1 cellular context compared by ENCODE assay signal in the genomic region with DNA sequence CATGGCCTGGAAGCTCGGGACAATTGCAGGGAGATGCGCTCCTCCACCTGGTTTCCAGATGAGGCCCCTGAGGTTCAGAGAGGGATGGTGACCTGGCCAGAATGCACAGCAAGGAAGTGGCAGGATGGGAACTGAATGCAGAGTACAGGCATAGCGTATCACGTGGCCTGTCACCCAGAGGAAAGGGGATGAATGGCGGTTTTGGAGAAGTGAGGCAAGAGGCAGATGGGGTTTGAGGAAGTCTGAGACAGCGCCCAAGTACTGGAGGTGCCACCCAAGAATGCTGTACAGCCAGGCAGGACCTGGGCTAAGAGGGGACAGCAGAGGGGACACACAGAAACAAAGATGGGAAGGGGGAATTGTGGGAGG.
TF ChIP-seq lines count a peak whose summit lies in the region.

No MANE protein-coding gene starts in this region.

TF ChIP-seq in K562, 482 proteins besides CTCF, POLR2A, EP300 and RAD21:
- TF ChIP-seq, protein P1, sequence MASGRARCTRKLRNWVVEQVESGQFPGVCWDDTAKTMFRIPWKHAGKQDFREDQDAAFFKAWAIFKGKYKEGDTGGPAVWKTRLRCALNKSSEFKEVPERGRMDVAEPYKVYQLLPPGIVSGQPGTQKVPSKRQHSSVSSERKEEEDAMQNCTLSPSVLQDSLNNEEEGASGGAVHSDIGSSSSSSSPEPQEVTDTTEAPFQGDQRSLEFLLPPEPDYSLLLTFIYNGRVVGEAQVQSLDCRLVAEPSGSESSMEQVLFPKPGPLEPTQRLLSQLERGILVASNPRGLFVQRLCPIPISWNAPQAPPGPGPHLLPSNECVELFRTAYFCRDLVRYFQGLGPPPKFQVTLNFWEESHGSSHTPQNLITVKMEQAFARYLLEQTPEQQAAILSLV (tag; IDR thresholded peaks at IDR 0.05): no peak
- TF ChIP-seq NFXL1 (CRISPR knock-in tag; IDR thresholded peaks at IDR 0.05): no peak
- TF ChIP-seq KDM1A (IDR thresholded peaks at IDR 0.05): 0 out of 4 replicates have a peak, but pooled peaks have one; percentile 17 to 37
- TF ChIP-seq, protein P2, sequence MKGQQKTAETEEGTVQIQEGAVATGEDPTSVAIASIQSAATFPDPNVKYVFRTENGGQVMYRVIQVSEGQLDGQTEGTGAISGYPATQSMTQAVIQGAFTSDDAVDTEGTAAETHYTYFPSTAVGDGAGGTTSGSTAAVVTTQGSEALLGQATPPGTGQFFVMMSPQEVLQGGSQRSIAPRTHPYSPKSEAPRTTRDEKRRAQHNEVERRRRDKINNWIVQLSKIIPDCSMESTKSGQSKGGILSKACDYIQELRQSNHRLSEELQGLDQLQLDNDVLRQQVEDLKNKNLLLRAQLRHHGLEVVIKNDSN (CRISPR knock-in tag; IDR thresholded peaks at IDR 0.05): 0 out of 2 replicates have a peak, but pooled peaks have one; percentile 24
- TF ChIP-seq, protein P3, sequence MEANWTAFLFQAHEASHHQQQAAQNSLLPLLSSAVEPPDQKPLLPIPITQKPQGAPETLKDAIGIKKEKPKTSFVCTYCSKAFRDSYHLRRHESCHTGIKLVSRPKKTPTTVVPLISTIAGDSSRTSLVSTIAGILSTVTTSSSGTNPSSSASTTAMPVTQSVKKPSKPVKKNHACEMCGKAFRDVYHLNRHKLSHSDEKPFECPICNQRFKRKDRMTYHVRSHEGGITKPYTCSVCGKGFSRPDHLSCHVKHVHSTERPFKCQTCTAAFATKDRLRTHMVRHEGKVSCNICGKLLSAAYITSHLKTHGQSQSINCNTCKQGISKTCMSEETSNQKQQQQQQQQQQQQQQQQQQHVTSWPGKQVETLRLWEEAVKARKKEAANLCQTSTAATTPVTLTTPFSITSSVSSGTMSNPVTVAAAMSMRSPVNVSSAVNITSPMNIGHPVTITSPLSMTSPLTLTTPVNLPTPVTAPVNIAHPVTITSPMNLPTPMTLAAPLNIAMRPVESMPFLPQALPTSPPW (CRISPR knock-in tag; IDR thresholded peaks at IDR 0.05): no peak
- TF ChIP-seq, protein P4, sequence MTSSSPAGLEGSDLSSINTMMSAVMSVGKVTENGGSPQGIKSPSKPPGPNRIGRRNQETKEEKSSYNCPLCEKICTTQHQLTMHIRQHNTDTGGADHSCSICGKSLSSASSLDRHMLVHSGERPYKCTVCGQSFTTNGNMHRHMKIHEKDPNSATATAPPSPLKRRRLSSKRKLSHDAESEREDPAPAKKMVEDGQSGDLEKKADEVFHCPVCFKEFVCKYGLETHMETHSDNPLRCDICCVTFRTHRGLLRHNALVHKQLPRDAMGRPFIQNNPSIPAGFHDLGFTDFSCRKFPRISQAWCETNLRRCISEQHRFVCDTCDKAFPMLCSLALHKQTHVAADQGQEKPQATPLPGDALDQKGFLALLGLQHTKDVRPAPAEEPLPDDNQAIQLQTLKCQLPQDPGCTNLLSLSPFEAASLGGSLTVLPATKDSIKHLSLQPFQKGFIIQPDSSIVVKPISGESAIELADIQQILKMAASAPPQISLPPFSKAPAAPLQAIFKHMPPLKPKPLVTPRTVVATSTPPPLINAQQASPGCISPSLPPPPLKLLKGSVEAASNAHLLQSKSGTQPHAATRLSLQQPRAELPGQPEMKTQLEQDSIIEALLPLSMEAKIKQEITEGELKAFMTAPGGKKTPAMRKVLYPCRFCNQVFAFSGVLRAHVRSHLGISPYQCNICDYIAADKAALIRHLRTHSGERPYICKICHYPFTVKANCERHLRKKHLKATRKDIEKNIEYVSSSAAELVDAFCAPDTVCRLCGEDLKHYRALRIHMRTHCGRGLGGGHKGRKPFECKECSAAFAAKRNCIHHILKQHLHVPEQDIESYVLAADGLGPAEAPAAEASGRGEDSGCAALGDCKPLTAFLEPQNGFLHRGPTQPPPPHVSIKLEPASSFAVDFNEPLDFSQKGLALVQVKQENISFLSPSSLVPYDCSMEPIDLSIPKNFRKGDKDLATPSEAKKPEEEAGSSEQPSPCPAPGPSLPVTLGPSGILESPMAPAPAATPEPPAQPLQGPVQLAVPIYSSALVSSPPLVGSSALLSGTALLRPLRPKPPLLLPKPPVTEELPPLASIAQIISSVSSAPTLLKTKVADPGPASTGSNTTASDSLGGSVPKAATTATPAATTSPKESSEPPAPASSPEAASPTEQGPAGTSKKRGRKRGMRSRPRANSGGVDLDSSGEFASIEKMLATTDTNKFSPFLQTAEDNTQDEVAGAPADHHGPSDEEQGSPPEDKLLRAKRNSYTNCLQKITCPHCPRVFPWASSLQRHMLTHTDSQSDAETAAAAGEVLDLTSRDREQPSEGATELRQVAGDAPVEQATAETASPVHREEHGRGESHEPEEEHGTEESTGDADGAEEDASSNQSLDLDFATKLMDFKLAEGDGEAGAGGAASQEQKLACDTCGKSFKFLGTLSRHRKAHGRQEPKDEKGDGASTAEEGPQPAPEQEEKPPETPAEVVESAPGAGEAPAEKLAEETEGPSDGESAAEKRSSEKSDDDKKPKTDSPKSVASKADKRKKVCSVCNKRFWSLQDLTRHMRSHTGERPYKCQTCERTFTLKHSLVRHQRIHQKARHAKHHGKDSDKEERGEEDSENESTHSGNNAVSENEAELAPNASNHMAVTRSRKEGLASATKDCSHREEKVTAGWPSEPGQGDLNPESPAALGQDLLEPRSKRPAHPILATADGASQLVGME (CRISPR knock-in tag; IDR thresholded peaks at IDR 0.05): no peak
- no peak for TF ChIP-seq ZNF133 (CRISPR knock-in tag; IDR thresholded peaks at IDR 0.05)
- TF ChIP-seq SRSF7 (optimal IDR thresholded peaks at IDR 0.05; ENCODE audit: low read depth, low read length): no peak
- no peak for TF ChIP-seq ASH1L (IDR thresholded peaks at IDR 0.05; ENCODE audit: borderline replicate concordance, low read depth, partially characterized antibody)
- TF ChIP-seq, protein P5, sequence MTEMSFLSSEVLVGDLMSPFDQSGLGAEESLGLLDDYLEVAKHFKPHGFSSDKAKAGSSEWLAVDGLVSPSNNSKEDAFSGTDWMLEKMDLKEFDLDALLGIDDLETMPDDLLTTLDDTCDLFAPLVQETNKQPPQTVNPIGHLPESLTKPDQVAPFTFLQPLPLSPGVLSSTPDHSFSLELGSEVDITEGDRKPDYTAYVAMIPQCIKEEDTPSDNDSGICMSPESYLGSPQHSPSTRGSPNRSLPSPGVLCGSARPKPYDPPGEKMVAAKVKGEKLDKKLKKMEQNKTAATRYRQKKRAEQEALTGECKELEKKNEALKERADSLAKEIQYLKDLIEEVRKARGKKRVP (CRISPR knock-in tag; IDR thresholded peaks at IDR 0.05): no peak
- TF ChIP-seq, protein P6, sequence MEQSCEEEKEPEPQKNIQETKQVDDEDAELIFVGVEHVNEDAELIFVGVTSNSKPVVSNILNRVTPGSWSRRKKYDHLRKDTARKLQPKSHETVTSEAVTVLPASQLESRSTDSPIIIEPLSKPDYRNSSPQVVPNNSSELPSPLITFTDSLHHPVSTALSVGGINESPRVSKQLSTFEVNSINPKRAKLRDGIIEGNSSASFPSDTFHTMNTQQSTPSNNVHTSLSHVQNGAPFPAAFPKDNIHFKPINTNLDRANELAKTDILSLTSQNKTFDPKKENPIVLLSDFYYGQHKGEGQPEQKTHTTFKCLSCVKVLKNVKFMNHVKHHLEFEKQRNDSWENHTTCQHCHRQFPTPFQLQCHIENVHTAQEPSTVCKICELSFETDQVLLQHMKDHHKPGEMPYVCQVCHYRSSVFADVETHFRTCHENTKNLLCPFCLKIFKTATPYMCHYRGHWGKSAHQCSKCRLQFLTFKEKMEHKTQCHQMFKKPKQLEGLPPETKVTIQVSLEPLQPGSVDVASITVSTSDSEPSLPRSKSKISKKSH (CRISPR knock-in tag; IDR thresholded peaks at IDR 0.05): no peak
- TF ChIP-seq PHF20 (IDR thresholded peaks at IDR 0.05; ENCODE audit: partially characterized antibody): peak; percentile 14
- no peak for TF ChIP-seq ZC3H11A (IDR thresholded peaks at IDR 0.05; ENCODE audit: low read depth, low read length)
- 0 out of 4 replicates have a peak, but pooled peaks of 1 of the 2 experiments have one; percentile 10 for TF ChIP-seq RCOR1 (IDR thresholded peaks at IDR 0.05; ENCODE audit: borderline replicate concordance in 1 of 2, low read depth in 2 of 2, low read length in 2 of 2)
- TF ChIP-seq DMBX1 (CRISPR knock-in tag; IDR thresholded peaks at IDR 0.05; ENCODE audit: borderline replicate concordance): no peak
- TF ChIP-seq, protein P7, sequence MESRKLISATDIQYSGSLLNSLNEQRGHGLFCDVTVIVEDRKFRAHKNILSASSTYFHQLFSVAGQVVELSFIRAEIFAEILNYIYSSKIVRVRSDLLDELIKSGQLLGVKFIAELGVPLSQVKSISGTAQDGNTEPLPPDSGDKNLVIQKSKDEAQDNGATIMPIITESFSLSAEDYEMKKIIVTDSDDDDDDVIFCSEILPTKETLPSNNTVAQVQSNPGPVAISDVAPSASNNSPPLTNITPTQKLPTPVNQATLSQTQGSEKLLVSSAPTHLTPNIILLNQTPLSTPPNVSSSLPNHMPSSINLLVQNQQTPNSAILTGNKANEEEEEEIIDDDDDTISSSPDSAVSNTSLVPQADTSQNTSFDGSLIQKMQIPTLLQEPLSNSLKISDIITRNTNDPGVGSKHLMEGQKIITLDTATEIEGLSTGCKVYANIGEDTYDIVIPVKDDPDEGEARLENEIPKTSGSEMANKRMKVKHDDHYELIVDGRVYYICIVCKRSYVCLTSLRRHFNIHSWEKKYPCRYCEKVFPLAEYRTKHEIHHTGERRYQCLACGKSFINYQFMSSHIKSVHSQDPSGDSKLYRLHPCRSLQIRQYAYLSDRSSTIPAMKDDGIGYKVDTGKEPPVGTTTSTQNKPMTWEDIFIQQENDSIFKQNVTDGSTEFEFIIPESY (CRISPR knock-in tag; IDR thresholded peaks at IDR 0.05): peak; percentile 79
- peak; percentile 76 for TF ChIP-seq BCOR (IDR thresholded peaks at IDR 0.05)
- peak; percentile 80 for TF ChIP-seq ZFP36 (IDR thresholded peaks at IDR 0.05; ENCODE audit: low read depth, low read length, partially characterized antibody)
- TF ChIP-seq, protein P8, sequence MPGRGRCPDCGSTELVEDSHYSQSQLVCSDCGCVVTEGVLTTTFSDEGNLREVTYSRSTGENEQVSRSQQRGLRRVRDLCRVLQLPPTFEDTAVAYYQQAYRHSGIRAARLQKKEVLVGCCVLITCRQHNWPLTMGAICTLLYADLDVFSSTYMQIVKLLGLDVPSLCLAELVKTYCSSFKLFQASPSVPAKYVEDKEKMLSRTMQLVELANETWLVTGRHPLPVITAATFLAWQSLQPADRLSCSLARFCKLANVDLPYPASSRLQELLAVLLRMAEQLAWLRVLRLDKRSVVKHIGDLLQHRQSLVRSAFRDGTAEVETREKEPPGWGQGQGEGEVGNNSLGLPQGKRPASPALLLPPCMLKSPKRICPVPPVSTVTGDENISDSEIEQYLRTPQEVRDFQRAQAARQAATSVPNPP (IDR thresholded peaks at IDR 0.05; ENCODE audit: borderline replicate concordance, insufficient read depth, insufficient read length): no peak
- TF ChIP-seq MEF2A (IDR thresholded peaks at IDR 0.05; ENCODE audit: control insufficient read depth, low read depth, low read length): no peak
TF ChIP-seq in K562: peak in this region for 7.
